9 cellular contexts compared by ENCODE assay signal in the genomic region with DNA sequence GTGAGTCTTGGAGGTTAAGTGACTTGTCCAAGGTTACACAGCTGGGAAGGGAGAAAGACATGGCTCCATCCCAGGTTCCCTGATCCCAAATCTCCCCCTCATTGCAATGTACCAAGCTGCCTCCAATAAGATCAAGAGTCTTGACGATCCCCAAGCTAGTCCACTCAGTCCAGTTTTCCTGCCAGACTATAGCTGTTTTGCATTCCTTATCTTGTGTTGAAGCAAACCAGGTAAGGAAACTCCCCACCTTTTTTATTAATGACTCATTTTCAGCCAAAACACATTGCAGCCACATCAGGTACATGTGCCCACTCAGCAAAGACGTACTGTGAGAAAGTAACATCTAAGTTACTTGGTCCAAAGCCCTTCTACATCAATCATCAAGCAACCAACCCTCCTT. TPM values are rescaled to one million over a fixed set of nuclear protein-coding genes. Genes with fewer than 3 reads are reported as not detected.
DNase-seq lines count a peak whose midpoint lies in the region; ATAC-seq lines count a peak whose summit lies in the region.
"Had no signal": no experiment of that assay in that cellular context is flagged by ENCODE, and none has a peak within 500 bp of the region (broad histone marks: within the 10 kb centered on the region; RNA-seq: fewer than 3 reads in every experiment).

No MANE protein-coding gene starts in this region.

- no peaks in the 10 kb centered on the region for H3K9me3 ChIP-seq in adipocyte (ENCODE audit: control insufficient read depth, low read length)

- no peaks in the 10 kb centered on the region for H3K36me3 ChIP-seq in adipocyte (ENCODE audit: control insufficient read depth, insufficient read depth, low read length, severe bottlenecking)

- peak overlapping the region in 9 of 10 donors; percentile 66 to 73 (median 69) for H3K4me3 Mint-ChIP-seq in naive thymus-derived CD8-positive, alpha-beta T cell

- H3K27me3 Mint-ChIP-seq in naive thymus-derived CD8-positive, alpha-beta T cell: no peaks in the 10 kb centered on the region

- H3K36me3 Mint-ChIP-seq in naive thymus-derived CD8-positive, alpha-beta T cell: no peaks in the 10 kb centered on the region

- H3K9me3 Mint-ChIP-seq in naive thymus-derived CD8-positive, alpha-beta T cell: no peaks in the 10 kb centered on the region

- in situ Hi-C loops in Caki2 (cut with HindIII; ENCODE audit: low pct_unique_long_range_greater_than_20kb, low sequenced_read_pairs): no loop called here

- H3K4me1 ChIP-seq in adipocyte (ENCODE audit: control insufficient read depth, insufficient read depth, low read length): peaks cover 65% of the 10 kb centered on the region

- no peak overlapping the region for H3K4me3 ChIP-seq in adipocyte (ENCODE audit: low read length)

- peak overlapping the region; percentile 46 to 95 (median 86) for H3K27ac Mint-ChIP-seq in naive thymus-derived CD8-positive, alpha-beta T cell

- peaks cover 38 to 61% (median 59%) of the 10 kb centered on the region in 4 donors for H3K4me1 Mint-ChIP-seq in naive thymus-derived CD8-positive, alpha-beta T cell

- peak overlapping the region; percentile 32 for H3K9ac ChIP-seq in adipocyte (ENCODE audit: low read length)

- DNase-seq in Caki2 (ENCODE audit: low read depth): peak; percentile 89
- peak; percentile 63 for DNase-seq in HS-5 (ENCODE audit: low read depth)
- peak; percentile 62 for DNase-seq in adipocyte (ENCODE audit: low read depth)
- no peak for DNase-seq in naive thymus-derived CD8-positive, alpha-beta T cell
- no peak for DNase-seq in NK-92 treated with Interleukin-12 subunit alpha and Interleukin-12 subunit beta, amount 100 ng/mL, for 24 hours (lab: John Stamatoyannopoulos, UW)
- DNase-seq in islet precursor cell: no peak
- no peak for DNase-seq in NCI-H1436 treated with DMSO at 0.1 percent for 48 hours (lab: John Stamatoyannopoulos, UW)
- no peak for DNase-seq in DMS53 treated with DMSO at 0.1 percent for 48 hours (lab: John Stamatoyannopoulos, UW; ENCODE audit: unreplicated experiment)
- DNase-seq: left cardiac atrium had no signal

- POLR2A ChIA-PET in naive thymus-derived CD8-positive, alpha-beta T cell (lab: Charles Lee): interaction anchor here (0.8 to 3.8 kb wide), 3 partner anchors 8 to 188 kb away, joined by 3 to 27 read pairs (median 3); no protein-coding TSS in a partner anchor

- peak; percentile 12 to 13 for ATAC-seq in naive thymus-derived CD8-positive, alpha-beta T cell

- no peaks in the 10 kb centered on the region for H3K27me3 ChIP-seq in adipocyte (replicated peaks; ENCODE audit: control insufficient read depth, insufficient read depth, low read length)

RNA-seq across cellular contexts. Expression of gene LIPC, which starts 41.9 kb away (rescaled TPM):
- total RNA-seq in Caki2 (2014; rRNA removed; shearing (Covaris generic); ENCODE audit: low replicate concordance): 0.23 and 4.0 TPM in 2 replicates
- total RNA-seq in naive thymus-derived CD8-positive, alpha-beta T cell: 1 to 10 TPM; 4.2 to 4.4 TPM
- 1 to 10 TPM in 1 of 3 donors, under 1 TPM in 2; 0.64 to 2.9 (median 0.69) TPM for polyA plus RNA-seq in naive thymus-derived CD8-positive, alpha-beta T cell

Comparison
In these comparisons a context has a peak if more than half of its experiments do, and no peak if none do; other contexts are left out.
1. DNase-seq: peak in Caki2 (single experiment), HS-5 (single experiment) and adipocyte (single experiment); none in naive thymus-derived CD8-positive, alpha-beta T cell (0 of 10), NK-92 treated with Interleukin-12 subunit alpha and Interleukin-12 subunit beta, amount 100 ng/mL, for 24 hours (single experiment), islet precursor cell (single experiment), NCI-H1436 treated with DMSO at 0.1 percent for 48 hours (single experiment) and DMS53 treated with DMSO at 0.1 percent for 48 hours (single experiment).